ENCODE assay signal across 1 cellular context in the genomic region with DNA sequence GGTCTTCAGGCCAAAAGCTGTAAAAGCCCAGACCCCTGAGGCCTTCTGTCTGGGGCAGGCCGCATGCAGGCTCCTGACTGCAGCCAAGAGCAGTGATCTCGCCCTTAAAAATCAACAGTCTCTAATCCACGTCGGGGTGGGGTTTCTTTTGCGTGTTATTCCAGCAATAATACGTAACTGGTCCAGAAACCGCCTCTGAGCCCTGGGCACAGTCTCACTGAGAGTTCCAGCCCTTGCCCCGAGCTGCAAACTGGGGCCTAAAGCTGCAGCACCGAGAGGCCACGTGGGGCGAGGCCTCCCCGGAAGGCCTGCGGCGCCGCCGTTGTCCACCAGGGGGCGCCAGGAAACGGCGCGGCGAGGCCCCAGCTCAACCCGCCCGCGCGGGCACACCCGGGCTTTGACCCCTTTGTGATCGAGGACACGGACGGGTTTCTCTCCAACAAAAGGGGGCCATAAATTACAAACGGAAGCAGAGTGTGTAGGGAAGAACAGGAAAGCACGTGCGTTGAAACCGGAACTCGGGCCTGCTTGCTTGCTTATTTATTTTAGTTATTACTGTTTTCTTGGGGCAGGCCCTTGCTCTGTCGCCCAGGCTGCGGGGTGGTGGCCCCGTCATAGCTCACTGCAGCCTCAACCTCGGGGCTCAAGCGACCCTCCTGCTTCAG.
A peak's percentile ranks its signal among the peaks of the same experiment; 100 is the strongest.
TF ChIP-seq lines count a peak whose summit lies in the region.

No MANE protein-coding gene starts in this region.

TF ChIP-seq in HepG2, 621 proteins besides CTCF, POLR2A, EP300 and RAD21 (continued from another document and continues in another):
- TF ChIP-seq, protein P1, sequence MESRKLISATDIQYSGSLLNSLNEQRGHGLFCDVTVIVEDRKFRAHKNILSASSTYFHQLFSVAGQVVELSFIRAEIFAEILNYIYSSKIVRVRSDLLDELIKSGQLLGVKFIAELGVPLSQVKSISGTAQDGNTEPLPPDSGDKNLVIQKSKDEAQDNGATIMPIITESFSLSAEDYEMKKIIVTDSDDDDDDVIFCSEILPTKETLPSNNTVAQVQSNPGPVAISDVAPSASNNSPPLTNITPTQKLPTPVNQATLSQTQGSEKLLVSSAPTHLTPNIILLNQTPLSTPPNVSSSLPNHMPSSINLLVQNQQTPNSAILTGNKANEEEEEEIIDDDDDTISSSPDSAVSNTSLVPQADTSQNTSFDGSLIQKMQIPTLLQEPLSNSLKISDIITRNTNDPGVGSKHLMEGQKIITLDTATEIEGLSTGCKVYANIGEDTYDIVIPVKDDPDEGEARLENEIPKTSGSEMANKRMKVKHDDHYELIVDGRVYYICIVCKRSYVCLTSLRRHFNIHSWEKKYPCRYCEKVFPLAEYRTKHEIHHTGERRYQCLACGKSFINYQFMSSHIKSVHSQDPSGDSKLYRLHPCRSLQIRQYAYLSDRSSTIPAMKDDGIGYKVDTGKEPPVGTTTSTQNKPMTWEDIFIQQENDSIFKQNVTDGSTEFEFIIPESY (CRISPR knock-in tag; IDR thresholded peaks at IDR 0.05): peak; percentile 80
- TF ChIP-seq, protein P2, sequence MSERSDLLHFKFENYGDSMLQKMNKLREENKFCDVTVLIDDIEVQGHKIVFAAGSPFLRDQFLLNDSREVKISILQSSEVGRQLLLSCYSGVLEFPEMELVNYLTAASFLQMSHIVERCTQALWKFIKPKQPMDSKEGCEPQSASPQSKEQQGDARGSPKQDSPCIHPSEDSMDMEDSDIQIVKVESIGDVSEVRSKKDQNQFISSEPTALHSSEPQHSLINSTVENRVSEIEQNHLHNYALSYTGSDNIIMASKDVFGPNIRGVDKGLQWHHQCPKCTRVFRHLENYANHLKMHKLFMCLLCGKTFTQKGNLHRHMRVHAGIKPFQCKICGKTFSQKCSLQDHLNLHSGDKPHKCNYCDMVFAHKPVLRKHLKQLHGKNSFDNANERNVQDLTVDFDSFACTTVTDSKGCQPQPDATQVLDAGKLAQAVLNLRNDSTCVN (CRISPR knock-in tag; IDR thresholded peaks at IDR 0.05; ENCODE audit: borderline replicate concordance): no peak; the same call in 1 of the 2 replicates
- no peak for TF ChIP-seq ZNF850 (CRISPR knock-in tag; conservative IDR thresholded peaks at IDR 0.05)
- TF ChIP-seq ZBTB20 (CRISPR knock-in tag; IDR thresholded peaks at IDR 0.05; ENCODE audit: borderline replicate concordance, low read depth): no peak; the same call in 1 of the 2 replicates
- TF ChIP-seq, protein P3, sequence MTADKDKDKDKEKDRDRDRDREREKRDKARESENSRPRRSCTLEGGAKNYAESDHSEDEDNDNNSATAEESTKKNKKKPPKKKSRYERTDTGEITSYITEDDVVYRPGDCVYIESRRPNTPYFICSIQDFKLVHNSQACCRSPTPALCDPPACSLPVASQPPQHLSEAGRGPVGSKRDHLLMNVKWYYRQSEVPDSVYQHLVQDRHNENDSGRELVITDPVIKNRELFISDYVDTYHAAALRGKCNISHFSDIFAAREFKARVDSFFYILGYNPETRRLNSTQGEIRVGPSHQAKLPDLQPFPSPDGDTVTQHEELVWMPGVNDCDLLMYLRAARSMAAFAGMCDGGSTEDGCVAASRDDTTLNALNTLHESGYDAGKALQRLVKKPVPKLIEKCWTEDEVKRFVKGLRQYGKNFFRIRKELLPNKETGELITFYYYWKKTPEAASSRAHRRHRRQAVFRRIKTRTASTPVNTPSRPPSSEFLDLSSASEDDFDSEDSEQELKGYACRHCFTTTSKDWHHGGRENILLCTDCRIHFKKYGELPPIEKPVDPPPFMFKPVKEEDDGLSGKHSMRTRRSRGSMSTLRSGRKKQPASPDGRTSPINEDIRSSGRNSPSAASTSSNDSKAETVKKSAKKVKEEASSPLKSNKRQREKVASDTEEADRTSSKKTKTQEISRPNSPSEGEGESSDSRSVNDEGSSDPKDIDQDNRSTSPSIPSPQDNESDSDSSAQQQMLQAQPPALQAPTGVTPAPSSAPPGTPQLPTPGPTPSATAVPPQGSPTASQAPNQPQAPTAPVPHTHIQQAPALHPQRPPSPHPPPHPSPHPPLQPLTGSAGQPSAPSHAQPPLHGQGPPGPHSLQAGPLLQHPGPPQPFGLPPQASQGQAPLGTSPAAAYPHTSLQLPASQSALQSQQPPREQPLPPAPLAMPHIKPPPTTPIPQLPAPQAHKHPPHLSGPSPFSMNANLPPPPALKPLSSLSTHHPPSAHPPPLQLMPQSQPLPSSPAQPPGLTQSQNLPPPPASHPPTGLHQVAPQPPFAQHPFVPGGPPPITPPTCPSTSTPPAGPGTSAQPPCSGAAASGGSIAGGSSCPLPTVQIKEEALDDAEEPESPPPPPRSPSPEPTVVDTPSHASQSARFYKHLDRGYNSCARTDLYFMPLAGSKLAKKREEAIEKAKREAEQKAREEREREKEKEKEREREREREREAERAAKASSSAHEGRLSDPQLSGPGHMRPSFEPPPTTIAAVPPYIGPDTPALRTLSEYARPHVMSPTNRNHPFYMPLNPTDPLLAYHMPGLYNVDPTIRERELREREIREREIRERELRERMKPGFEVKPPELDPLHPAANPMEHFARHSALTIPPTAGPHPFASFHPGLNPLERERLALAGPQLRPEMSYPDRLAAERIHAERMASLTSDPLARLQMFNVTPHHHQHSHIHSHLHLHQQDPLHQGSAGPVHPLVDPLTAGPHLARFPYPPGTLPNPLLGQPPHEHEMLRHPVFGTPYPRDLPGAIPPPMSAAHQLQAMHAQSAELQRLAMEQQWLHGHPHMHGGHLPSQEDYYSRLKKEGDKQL (CRISPR knock-in tag; IDR thresholded peaks at IDR 0.05; ENCODE audit: low read depth): no peak
- peak; percentile 84; the same call in 1 of the 2 replicates for TF ChIP-seq REXO4 (CRISPR knock-in tag; IDR thresholded peaks at IDR 0.05; ENCODE audit: borderline replicate concordance)
- no peak for TF ChIP-seq ZNF468 (CRISPR knock-in tag; IDR thresholded peaks at IDR 0.05)
- peak; percentile 81; the same call in 1 of the 2 replicates for TF ChIP-seq NFKBIZ (CRISPR knock-in tag; IDR thresholded peaks at IDR 0.05)
- TF ChIP-seq, protein P4, sequence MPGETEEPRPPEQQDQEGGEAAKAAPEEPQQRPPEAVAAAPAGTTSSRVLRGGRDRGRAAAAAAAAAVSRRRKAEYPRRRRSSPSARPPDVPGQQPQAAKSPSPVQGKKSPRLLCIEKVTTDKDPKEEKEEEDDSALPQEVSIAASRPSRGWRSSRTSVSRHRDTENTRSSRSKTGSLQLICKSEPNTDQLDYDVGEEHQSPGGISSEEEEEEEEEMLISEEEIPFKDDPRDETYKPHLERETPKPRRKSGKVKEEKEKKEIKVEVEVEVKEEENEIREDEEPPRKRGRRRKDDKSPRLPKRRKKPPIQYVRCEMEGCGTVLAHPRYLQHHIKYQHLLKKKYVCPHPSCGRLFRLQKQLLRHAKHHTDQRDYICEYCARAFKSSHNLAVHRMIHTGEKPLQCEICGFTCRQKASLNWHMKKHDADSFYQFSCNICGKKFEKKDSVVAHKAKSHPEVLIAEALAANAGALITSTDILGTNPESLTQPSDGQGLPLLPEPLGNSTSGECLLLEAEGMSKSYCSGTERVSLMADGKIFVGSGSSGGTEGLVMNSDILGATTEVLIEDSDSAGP (CRISPR knock-in tag; IDR thresholded peaks at IDR 0.05; ENCODE audit: borderline replicate concordance): peak; percentile 94
- TF ChIP-seq ELF3 (CRISPR knock-in tag; IDR thresholded peaks at IDR 0.05): peak; percentile 77
- 0 out of 2 replicates have a peak, but pooled peaks have one; percentile 42 for TF ChIP-seq JUN (CRISPR knock-in tag; IDR thresholded peaks at IDR 0.05)
- no peak for TF ChIP-seq MAFG (CRISPR knock-in tag; IDR thresholded peaks at IDR 0.05)
- TF ChIP-seq ZNF367 (CRISPR knock-in tag; IDR thresholded peaks at IDR 0.05; ENCODE audit: borderline replicate concordance): no peak
- TF ChIP-seq, protein P5, sequence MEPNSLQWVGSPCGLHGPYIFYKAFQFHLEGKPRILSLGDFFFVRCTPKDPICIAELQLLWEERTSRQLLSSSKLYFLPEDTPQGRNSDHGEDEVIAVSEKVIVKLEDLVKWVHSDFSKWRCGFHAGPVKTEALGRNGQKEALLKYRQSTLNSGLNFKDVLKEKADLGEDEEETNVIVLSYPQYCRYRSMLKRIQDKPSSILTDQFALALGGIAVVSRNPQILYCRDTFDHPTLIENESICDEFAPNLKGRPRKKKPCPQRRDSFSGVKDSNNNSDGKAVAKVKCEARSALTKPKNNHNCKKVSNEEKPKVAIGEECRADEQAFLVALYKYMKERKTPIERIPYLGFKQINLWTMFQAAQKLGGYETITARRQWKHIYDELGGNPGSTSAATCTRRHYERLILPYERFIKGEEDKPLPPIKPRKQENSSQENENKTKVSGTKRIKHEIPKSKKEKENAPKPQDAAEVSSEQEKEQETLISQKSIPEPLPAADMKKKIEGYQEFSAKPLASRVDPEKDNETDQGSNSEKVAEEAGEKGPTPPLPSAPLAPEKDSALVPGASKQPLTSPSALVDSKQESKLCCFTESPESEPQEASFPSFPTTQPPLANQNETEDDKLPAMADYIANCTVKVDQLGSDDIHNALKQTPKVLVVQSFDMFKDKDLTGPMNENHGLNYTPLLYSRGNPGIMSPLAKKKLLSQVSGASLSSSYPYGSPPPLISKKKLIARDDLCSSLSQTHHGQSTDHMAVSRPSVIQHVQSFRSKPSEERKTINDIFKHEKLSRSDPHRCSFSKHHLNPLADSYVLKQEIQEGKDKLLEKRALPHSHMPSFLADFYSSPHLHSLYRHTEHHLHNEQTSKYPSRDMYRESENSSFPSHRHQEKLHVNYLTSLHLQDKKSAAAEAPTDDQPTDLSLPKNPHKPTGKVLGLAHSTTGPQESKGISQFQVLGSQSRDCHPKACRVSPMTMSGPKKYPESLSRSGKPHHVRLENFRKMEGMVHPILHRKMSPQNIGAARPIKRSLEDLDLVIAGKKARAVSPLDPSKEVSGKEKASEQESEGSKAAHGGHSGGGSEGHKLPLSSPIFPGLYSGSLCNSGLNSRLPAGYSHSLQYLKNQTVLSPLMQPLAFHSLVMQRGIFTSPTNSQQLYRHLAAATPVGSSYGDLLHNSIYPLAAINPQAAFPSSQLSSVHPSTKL (CRISPR knock-in tag; IDR thresholded peaks at IDR 0.05): peak; percentile 80
- TF ChIP-seq ZNF629 (CRISPR knock-in tag; conservative IDR thresholded peaks at IDR 0.05): 0 out of 2 replicates have a peak, but pooled peaks have one; percentile 30
- TF ChIP-seq ZMAT3 (CRISPR knock-in tag; conservative IDR thresholded peaks at IDR 0.05): peak; percentile 94; the same call in 1 of the 2 replicates
- peak; percentile 89 for TF ChIP-seq ZMYM4 (CRISPR knock-in tag; IDR thresholded peaks at IDR 0.05)
- TF ChIP-seq GFI1 (CRISPR knock-in tag; IDR thresholded peaks at IDR 0.05; ENCODE audit: borderline replicate concordance): no peak
- TF ChIP-seq ZNF563 (CRISPR knock-in tag; IDR thresholded peaks at IDR 0.05): peak; percentile 88
- TF ChIP-seq SIX1 (CRISPR knock-in tag; IDR thresholded peaks at IDR 0.05; ENCODE audit: borderline replicate concordance): no peak; the same call in 1 of the 2 replicates
- TF ChIP-seq SATB2 (CRISPR knock-in tag; IDR thresholded peaks at IDR 0.05): no peak
- TF ChIP-seq ZFP36L2 (CRISPR knock-in tag; IDR thresholded peaks at IDR 0.05): no peak
- TF ChIP-seq, protein P6, sequence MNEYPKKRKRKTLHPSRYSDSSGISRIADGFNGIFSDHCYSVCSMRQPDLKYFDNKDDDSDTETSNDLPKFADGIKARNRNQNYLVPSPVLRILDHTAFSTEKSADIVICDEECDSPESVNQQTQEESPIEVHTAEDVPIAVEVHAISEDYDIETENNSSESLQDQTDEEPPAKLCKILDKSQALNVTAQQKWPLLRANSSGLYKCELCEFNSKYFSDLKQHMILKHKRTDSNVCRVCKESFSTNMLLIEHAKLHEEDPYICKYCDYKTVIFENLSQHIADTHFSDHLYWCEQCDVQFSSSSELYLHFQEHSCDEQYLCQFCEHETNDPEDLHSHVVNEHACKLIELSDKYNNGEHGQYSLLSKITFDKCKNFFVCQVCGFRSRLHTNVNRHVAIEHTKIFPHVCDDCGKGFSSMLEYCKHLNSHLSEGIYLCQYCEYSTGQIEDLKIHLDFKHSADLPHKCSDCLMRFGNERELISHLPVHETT (CRISPR knock-in tag; conservative IDR thresholded peaks at IDR 0.05): peak; percentile 34; the same call in 1 of the 2 replicates
- no peak for TF ChIP-seq CBX5 (CRISPR knock-in tag; IDR thresholded peaks at IDR 0.05; ENCODE audit: borderline replicate concordance)
- TF ChIP-seq, protein P7, sequence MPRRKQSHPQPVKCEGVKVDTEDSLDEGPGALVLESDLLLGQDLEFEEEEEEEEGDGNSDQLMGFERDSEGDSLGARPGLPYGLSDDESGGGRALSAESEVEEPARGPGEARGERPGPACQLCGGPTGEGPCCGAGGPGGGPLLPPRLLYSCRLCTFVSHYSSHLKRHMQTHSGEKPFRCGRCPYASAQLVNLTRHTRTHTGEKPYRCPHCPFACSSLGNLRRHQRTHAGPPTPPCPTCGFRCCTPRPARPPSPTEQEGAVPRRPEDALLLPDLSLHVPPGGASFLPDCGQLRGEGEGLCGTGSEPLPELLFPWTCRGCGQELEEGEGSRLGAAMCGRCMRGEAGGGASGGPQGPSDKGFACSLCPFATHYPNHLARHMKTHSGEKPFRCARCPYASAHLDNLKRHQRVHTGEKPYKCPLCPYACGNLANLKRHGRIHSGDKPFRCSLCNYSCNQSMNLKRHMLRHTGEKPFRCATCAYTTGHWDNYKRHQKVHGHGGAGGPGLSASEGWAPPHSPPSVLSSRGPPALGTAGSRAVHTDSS (CRISPR knock-in tag; conservative IDR thresholded peaks at IDR 0.05): no peak
- TF ChIP-seq, protein P8, sequence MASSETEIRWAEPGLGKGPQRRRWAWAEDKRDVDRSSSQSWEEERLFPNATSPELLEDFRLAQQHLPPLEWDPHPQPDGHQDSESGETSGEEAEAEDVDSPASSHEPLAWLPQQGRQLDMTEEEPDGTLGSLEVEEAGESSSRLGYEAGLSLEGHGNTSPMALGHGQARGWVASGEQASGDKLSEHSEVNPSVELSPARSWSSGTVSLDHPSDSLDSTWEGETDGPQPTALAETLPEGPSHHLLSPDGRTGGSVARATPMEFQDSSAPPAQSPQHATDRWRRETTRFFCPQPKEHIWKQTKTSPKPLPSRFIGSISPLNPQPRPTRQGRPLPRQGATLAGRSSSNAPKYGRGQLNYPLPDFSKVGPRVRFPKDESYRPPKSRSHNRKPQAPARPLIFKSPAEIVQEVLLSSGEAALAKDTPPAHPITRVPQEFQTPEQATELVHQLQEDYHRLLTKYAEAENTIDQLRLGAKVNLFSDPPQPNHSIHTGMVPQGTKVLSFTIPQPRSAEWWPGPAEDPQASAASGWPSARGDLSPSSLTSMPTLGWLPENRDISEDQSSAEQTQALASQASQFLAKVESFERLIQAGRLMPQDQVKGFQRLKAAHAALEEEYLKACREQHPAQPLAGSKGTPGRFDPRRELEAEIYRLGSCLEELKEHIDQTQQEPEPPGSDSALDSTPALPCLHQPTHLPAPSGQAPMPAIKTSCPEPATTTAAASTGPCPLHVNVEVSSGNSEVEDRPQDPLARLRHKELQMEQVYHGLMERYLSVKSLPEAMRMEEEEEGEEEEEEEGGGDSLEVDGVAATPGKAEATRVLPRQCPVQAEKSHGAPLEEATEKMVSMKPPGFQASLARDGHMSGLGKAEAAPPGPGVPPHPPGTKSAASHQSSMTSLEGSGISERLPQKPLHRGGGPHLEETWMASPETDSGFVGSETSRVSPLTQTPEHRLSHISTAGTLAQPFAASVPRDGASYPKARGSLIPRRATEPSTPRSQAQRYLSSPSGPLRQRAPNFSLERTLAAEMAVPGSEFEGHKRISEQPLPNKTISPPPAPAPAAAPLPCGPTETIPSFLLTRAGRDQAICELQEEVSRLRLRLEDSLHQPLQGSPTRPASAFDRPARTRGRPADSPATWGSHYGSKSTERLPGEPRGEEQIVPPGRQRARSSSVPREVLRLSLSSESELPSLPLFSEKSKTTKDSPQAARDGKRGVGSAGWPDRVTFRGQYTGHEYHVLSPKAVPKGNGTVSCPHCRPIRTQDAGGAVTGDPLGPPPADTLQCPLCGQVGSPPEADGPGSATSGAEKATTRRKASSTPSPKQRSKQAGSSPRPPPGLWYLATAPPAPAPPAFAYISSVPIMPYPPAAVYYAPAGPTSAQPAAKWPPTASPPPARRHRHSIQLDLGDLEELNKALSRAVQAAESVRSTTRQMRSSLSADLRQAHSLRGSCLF (CRISPR knock-in tag; IDR thresholded peaks at IDR 0.05; ENCODE audit: borderline replicate concordance): no peak
- no peak for TF ChIP-seq KMT2B (CRISPR knock-in tag; IDR thresholded peaks at IDR 0.05)
